In genomic region chr20:40939667-40940066, GRCh38 we compare ENCODE assay signal across 16 cellular contexts.
A peak's percentile ranks its signal among the peaks of the same experiment; 100 is the strongest.
DNase-seq lines count a peak whose midpoint lies in the region; ATAC-seq and TF ChIP-seq lines count a peak whose summit lies in the region.
"Had no signal": no experiment of that assay in that cellular context is flagged by ENCODE, and none has a peak within 500 bp of the region (broad histone marks: within the 10 kb centered on the region; RNA-seq: fewer than 3 reads in every experiment).

No MANE protein-coding gene starts in this region.

- H3K9me2 ChIP-seq in DOHH2 (replicated peaks; ENCODE audit: control insufficient read depth, low read length) (no peaks in the 10 kb centered on the region), OCI-LY7 (ENCODE audit: insufficient read depth, low read length) (no peaks in the 10 kb centered on the region)

- CTCF ChIA-PET in OCI-LY7 (lab: Charles Lee; ENCODE audit: unreplicated experiment) (interaction anchor here (0.6 to 0.8 kb wide), 3 partner anchors 8 to 201 kb away, joined by 3 to 6 read pairs (median 5); no protein-coding TSS in a partner anchor), Caco-2 (lab: Charles Lee) (interaction anchor here (1.9 kb wide), 1 partner anchor 142 kb away, joined by 13 read pairs; no protein-coding TSS in a partner anchor)

- no peak for DNase-seq in OCI-LY7 (ENCODE audit: low spot score)
- DNase-seq in NCI-H187 (lab: John Stamatoyannopoulos, UW) = no peak
- no peak for DNase-seq in Caco-2
- DNase-seq in right cardiac atrium = no peak
- DNase-seq: 8988T; C1 segment of cervical spinal cord; CD4-positive, alpha-beta memory T cell; COR-L47; DMS153; GF-D8; GM23248; H7; HCEC 1CT had no signal

- no peaks in the 10 kb centered on the region for H3K4me1 Mint-ChIP-seq in Caco-2 (ENCODE audit: low read depth, unreplicated experiment)
- H3K4me1 Mint-ChIP-seq: CD4-positive, alpha-beta memory T cell had no signal

- no peaks in the 10 kb centered on the region for H4K20me1 ChIP-seq in DOHH2 (ENCODE audit: control insufficient read depth, insufficient read depth, low read depth, low read length)
- no peaks in the 10 kb centered on the region for H4K20me1 ChIP-seq in OCI-LY7 (ENCODE audit: insufficient read depth, low read length)

- H3K4me2 ChIP-seq in DOHH2 (ENCODE audit: low read length) = peak overlapping the region; percentile 90
- H3K4me2 ChIP-seq in OCI-LY7 (ENCODE audit: low read length) = peak overlapping the region; percentile 78; the same call in 1 of the 2 replicates
- H3K4me2 ChIP-seq: A549 had no signal

- POLR2A ChIA-PET in OCI-LY7 (lab: Charles Lee) = interaction anchor here (0.6 to 6.1 kb wide), 6 partner anchors 9 to 725 kb away, joined by 3 to 65 read pairs (median 6); no protein-coding TSS in a partner anchor
- POLR2A ChIA-PET in Caco-2 (lab: Charles Lee) = no interaction called here

- BruUV-seq in OCI-LY7 (replicated peaks; lab: Mats Ljungman, UMichigan) (no TSS peak), Caco-2 (replicated peaks; lab: Mats Ljungman, UMichigan) (no TSS peak)

- no peaks in the 10 kb centered on the region for H3K9me3 Mint-ChIP-seq in Caco-2 (ENCODE audit: unreplicated experiment)
- H3K9me3 Mint-ChIP-seq: CD4-positive, alpha-beta memory T cell had no signal

- 97% methylated on average over 5 of the region's 5 CpGs for WGBS in right cardiac atrium

- H3K79me2 ChIP-seq in DOHH2 (ENCODE audit: control insufficient read depth, low read length) = no peaks in the 10 kb centered on the region
- H3K79me2 ChIP-seq in OCI-LY7 (ENCODE audit: insufficient read depth, low read depth, low read length) = no peaks in the 10 kb centered on the region

- H3K36me3 Mint-ChIP-seq in Caco-2 (ENCODE audit: insufficient read depth, unreplicated experiment) = no peaks in the 10 kb centered on the region
- H3K36me3 Mint-ChIP-seq: CD4-positive, alpha-beta memory T cell had no signal

- no peak overlapping the region for H3K27ac Mint-ChIP-seq in Caco-2 (ENCODE audit: unreplicated experiment)
- H3K27ac Mint-ChIP-seq: CD4-positive, alpha-beta memory T cell had no signal

- intact Hi-C loops in OCI-LY7 (cut with micrococcal nuclease; ENCODE audit: unreplicated experiment) (loop anchor here (2.0 to 5.0 kb wide), 2 partner anchors 13 to 73 kb away; no protein-coding TSS in a partner anchor), Caco-2 (cut with micrococcal nuclease; ENCODE audit: unreplicated experiment) (no loop called here), right cardiac atrium (cut with DNase I) (loop anchor here in 1 of 4 donors (10.0 kb wide), 1 partner anchor 195 kb away; no protein-coding TSS in a partner anchor)

- H3K36me3 ChIP-seq in DOHH2 (ENCODE audit: control insufficient read depth, low read length) = peaks cover 9% of the 10 kb centered on the region; the same call in 1 of the 2 replicates
- H3K36me3 ChIP-seq in OCI-LY7 (ENCODE audit: insufficient read depth, low read length) = no peaks in the 10 kb centered on the region
- no peaks in the 10 kb centered on the region for H3K36me3 ChIP-seq in neutrophil
- no peaks in the 10 kb centered on the region for H3K36me3 ChIP-seq in Caco-2 (ENCODE audit: control insufficient read depth, insufficient read depth, low read length)

- peak overlapping the region; percentile 69 for H3K4me3 ChIP-seq in DOHH2 (ENCODE audit: low read length)
- no peak overlapping the region for H3K4me3 ChIP-seq in OCI-LY7 (ENCODE audit: low read depth, low read length, poor library complexity, severe bottlenecking)
- H3K4me3 ChIP-seq in neutrophil (ENCODE audit: low read depth in 1 of 2, low read length in 1 of 2) = no peak overlapping the region
- H3K4me3 ChIP-seq in Caco-2 (ENCODE audit: low read depth, low read length) = no peak overlapping the region
- no peak overlapping the region for H3K4me3 ChIP-seq in right cardiac atrium (ENCODE audit: low read length)
- H3K4me3 ChIP-seq: A549, GM23248 had no signal

- no peaks in the 10 kb centered on the region for H3K27me3 ChIP-seq in DOHH2 (ENCODE audit: control insufficient read depth, low read length)
- no peaks in the 10 kb centered on the region for H3K27me3 ChIP-seq in neutrophil
- H3K27me3 ChIP-seq in Caco-2 (replicated peaks; ENCODE audit: control insufficient read depth, insufficient read depth, low read length) = no peaks in the 10 kb centered on the region
- no peaks in the 10 kb centered on the region for H3K27me3 ChIP-seq in right cardiac atrium (ENCODE audit: control insufficient read depth, insufficient read depth)

- H3K4me1 ChIP-seq in DOHH2 (ENCODE audit: control insufficient read depth, low read length) = peaks cover 99% of the 10 kb centered on the region
- H3K4me1 ChIP-seq in OCI-LY7 (ENCODE audit: insufficient read depth, low read length, poor library complexity, severe bottlenecking) = peaks cover 77% of the 10 kb centered on the region
- H3K4me1 ChIP-seq in neutrophil (ENCODE audit: control insufficient read depth in 1 of 2, insufficient read depth in 1 of 2, low read depth in 1 of 2, low read length in 1 of 2) = peaks cover 31 to 44% of the 10 kb centered on the region in 2 experiments
- H3K4me1 ChIP-seq in Caco-2 = no peaks in the 10 kb centered on the region; the same call in 1 of the 2 replicates
- no peaks in the 10 kb centered on the region for H3K4me1 ChIP-seq in right cardiac atrium (ENCODE audit: control insufficient read depth, insufficient read depth, low read length)
- H3K4me1 ChIP-seq: A549 had no signal

- ATAC-seq in right cardiac atrium = no peak
- ATAC-seq: A549 had no signal

- H2AFZ ChIP-seq in OCI-LY7 (ENCODE audit: low read length) = no peak overlapping the region; the same call in 1 of the 2 replicates
- H2AFZ ChIP-seq: GM23248 had no signal

- H3F3A ChIP-seq in DOHH2 (ENCODE audit: control insufficient read depth, insufficient read depth) = peaks cover 51% of the 10 kb centered on the region

- H3K27ac ChIP-seq in DOHH2 (ENCODE audit: low read depth, low read length) (peak overlapping the region; percentile 100), OCI-LY7 (ENCODE audit: low read depth, low read length, poor library complexity, severe bottlenecking) (peak overlapping the region; percentile 100), neutrophil (peak overlapping the region; percentile 93), right cardiac atrium (ENCODE audit: low read length) (no peak overlapping the region)
- H3K27ac ChIP-seq: A549, GM23248 had no signal

- H3K9me3 ChIP-seq in DOHH2 (ENCODE audit: control insufficient read depth, insufficient read depth, low read length) (no peaks in the 10 kb centered on the region), OCI-LY7 (ENCODE audit: low read length) (peaks cover 5% of the 10 kb centered on the region), neutrophil (no peaks in the 10 kb centered on the region), Caco-2 (no peaks in the 10 kb centered on the region), right cardiac atrium (ENCODE audit: control insufficient read depth, low read length) (no peaks in the 10 kb centered on the region)
- H3K9me3 ChIP-seq: A549 had no signal

- H3K4me3 Mint-ChIP-seq in Caco-2 (ENCODE audit: unreplicated experiment) = no peak overlapping the region
- H3K4me3 Mint-ChIP-seq: CD4-positive, alpha-beta memory T cell had no signal

- no peak for TF ChIP-seq CTCF in DOHH2 (IDR thresholded peaks at IDR 0.05; ENCODE audit: low read depth, low read length, poor library complexity, severe bottlenecking)
- no peak for TF ChIP-seq CTCF in OCI-LY7 (conservative IDR thresholded peaks at IDR 0.05; ENCODE audit: low read length)
- no peak for TF ChIP-seq CTCF in neutrophil (IDR thresholded peaks at IDR 0.05)
- no peak for TF ChIP-seq CTCF in Caco-2 (IDR thresholded peaks at IDR 0.05; ENCODE audit: insufficient read depth in 1 of 2, low read depth in 1 of 2, low read length in 1 of 2, severe bottlenecking in 1 of 2, unreplicated experiment in 1 of 2)

- peaks cover 10% of the 10 kb centered on the region for H3K27me3 Mint-ChIP-seq in Caco-2 (ENCODE audit: insufficient read depth, unreplicated experiment)
